Comparison of ENCODE assay signal across 17 cellular contexts in the genomic region with DNA sequence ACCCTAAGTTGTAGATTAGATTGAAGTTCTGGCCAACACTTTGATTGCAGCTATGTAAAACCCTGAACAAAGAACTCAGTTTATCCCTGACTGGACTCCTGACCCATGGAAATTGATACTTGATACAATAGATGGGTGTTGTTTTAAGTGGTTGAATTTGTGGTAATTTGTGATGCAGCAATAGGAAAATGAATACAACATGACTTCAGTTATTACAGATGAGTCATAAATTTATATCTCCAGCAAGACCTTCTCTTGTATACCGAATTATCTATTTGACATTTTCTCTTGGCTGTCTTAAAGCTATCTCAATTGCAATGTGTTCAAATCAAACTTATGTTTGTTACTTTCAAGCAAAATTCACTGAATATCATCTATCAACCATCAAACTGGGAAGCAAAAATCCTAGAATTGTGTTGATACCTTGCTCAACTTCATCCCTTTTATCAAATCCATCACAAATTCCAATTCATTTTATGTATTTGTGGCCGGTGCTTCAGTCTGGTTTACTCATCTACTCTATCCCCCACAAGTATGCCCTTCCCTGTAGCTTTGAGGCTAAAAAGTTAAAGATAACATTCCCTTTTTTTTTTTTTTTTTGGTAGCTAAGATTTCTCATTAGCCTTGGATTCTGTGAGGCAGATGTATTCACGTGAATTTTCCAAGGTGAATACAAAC.
DNase-seq lines count a peak whose midpoint lies in the region; ATAC-seq, FAIRE-seq and TF ChIP-seq lines count a peak whose summit lies in the region.
"Had no signal": no experiment of that assay in that cellular context is flagged by ENCODE, and none has a peak within 500 bp of the region (broad histone marks: within the 10 kb centered on the region; RNA-seq: fewer than 3 reads in every experiment).

No MANE protein-coding gene starts in this region.

- no peaks in the 10 kb centered on the region for H3K9me3 Mint-ChIP-seq in astrocyte (ENCODE audit: unreplicated experiment)

- H3K36me3 Mint-ChIP-seq in astrocyte (ENCODE audit: low read depth, unreplicated experiment), result no peaks in the 10 kb centered on the region

- H3K4me1 ChIP-seq in astrocyte (ENCODE audit: insufficient read depth, low read length) (no peaks in the 10 kb centered on the region), neuronal stem cell (ENCODE audit: control insufficient read depth in 2 of 2, insufficient read depth in 1 of 2, low read depth in 1 of 2, low read length in 2 of 2) (peaks cover 0 to 2% of the 10 kb centered on the region in 2 donors)

- DNase-seq in HCEC 1CT (peak; percentile 5), astrocyte (ENCODE audit: low read depth) (peak; percentile 41), fibroblast of pulmonary artery (ENCODE audit: low read depth) (peak; percentile 6), neuronal stem cell (ENCODE audit: low spot score) (no peak), Kasumi-1 (lab: John Stamatoyannopoulos, UW) (no peak), putamen (ENCODE audit: low spot score) (no peak)
- DNase-seq: AML-193, GM23248, KBM-7, MM.1S, NCI-H1105, NCI-H187, NCI-H774 had no signal

- no peak overlapping the region for H3K14ac ChIP-seq in neuronal stem cell (ENCODE audit: low read length)

- H3K79me1 ChIP-seq in neuronal stem cell (ENCODE audit: low read depth, low read length), result no peaks in the 10 kb centered on the region

- no peak overlapping the region for H3K27ac Mint-ChIP-seq in astrocyte (ENCODE audit: unreplicated experiment)

- no peaks in the 10 kb centered on the region for H3K36me3 ChIP-seq in astrocyte (ENCODE audit: insufficient read depth, low read length)
- H3K36me3 ChIP-seq in neuronal stem cell (replicated peaks in 1 of 2; ENCODE audit: control insufficient read depth in 2 of 2, insufficient read depth in 2 of 2, low read length in 2 of 2), result no peaks in the 10 kb centered on the region

- H2BK15ac ChIP-seq in neuronal stem cell (ENCODE audit: low read length), result no peak overlapping the region

- H2BK12ac ChIP-seq in neuronal stem cell (ENCODE audit: low read length), result no peak overlapping the region

- H2BK120ac ChIP-seq in neuronal stem cell (ENCODE audit: low read depth, low read length), result no peak overlapping the region

- no peak overlapping the region for H4K8ac ChIP-seq in neuronal stem cell (ENCODE audit: low read depth, low read length)

- H2AFZ ChIP-seq in astrocyte (ENCODE audit: low read depth, low read length), result no peak overlapping the region
- peak overlapping the region; percentile 44 for H2AFZ ChIP-seq in neuronal stem cell (ENCODE audit: low read length)
- H2AFZ ChIP-seq: GM23248 had no signal

- H3K4me1 Mint-ChIP-seq in astrocyte (ENCODE audit: low read depth, unreplicated experiment), result no peaks in the 10 kb centered on the region

- no peaks in the 10 kb centered on the region for H3K27me3 ChIP-seq in astrocyte (ENCODE audit: insufficient read depth, low read length)
- H3K27me3 ChIP-seq in neuronal stem cell (ENCODE audit: control insufficient read depth in 3 of 3, insufficient read depth in 3 of 3, low read depth in 1 of 3, low read length in 3 of 3), result no peaks in the 10 kb centered on the region

- no peak overlapping the region for H3K23ac ChIP-seq in neuronal stem cell (ENCODE audit: low read depth, low read length, poor library complexity)

- H2BK5ac ChIP-seq in neuronal stem cell (ENCODE audit: low read length), result no peak overlapping the region

- FAIRE-seq in astrocyte (lab: Jason Lieb, UNC), result peak; percentile 37
- FAIRE-seq: GM12891, GM19239 had no signal

- H3K18ac ChIP-seq in neuronal stem cell (ENCODE audit: low read length), result no peak overlapping the region

- WGBS in neuronal stem cell (ENCODE audit: extremely low coverage in 2 of 2, insufficient read length in 2 of 2, insufficient replicate concordance in 1 of 2), 2 donors, result no CpG with 5 or more reads among the region's 3 CpGs

- TF ChIP-seq CTCF in astrocyte (IDR thresholded peaks at IDR 0.05; ENCODE audit: insufficient read depth, low read depth, low read length), result no peak
- no peak for TF ChIP-seq CTCF in fibroblast of pulmonary artery (IDR thresholded peaks at IDR 0.05; ENCODE audit: low read length, missing control alignments)

- H4K91ac ChIP-seq in neuronal stem cell (ENCODE audit: low read depth, low read length, poor library complexity), result no peak overlapping the region

- H3K9me3 ChIP-seq in astrocyte (ENCODE audit: insufficient read depth, low read depth, low read length), result no peaks in the 10 kb centered on the region
- no peaks in the 10 kb centered on the region for H3K9me3 ChIP-seq in neuronal stem cell (replicated peaks in 1 of 2; ENCODE audit: control insufficient read depth in 2 of 2, insufficient read depth in 1 of 2, low read depth in 1 of 2, low read length in 2 of 2)

- no peaks in the 10 kb centered on the region for H3K79me2 ChIP-seq in astrocyte (ENCODE audit: insufficient read depth, low read length)

- no peaks in the 10 kb centered on the region for H3K27me3 Mint-ChIP-seq in astrocyte (ENCODE audit: low read depth, unreplicated experiment)

- H4K20me1 ChIP-seq in astrocyte (ENCODE audit: insufficient read depth, low read length), result no peaks in the 10 kb centered on the region

- no peak overlapping the region for H3K27ac ChIP-seq in astrocyte (ENCODE audit: low read depth, low read length)
- no peak overlapping the region for H3K27ac ChIP-seq in neuronal stem cell (replicated peaks; ENCODE audit: low read length)
- H3K27ac ChIP-seq: GM23248 had no signal

- H2AK5ac ChIP-seq in neuronal stem cell (ENCODE audit: low read depth, low read length), result no peak overlapping the region

- H3K4me3 ChIP-seq in astrocyte (ENCODE audit: insufficient read depth, low read depth, low read length), result no peak overlapping the region
- H3K4me3 ChIP-seq in fibroblast of pulmonary artery (replicated peaks; ENCODE audit: low read depth, low read length), result no peak overlapping the region
- H3K4me3 ChIP-seq in neuronal stem cell (ENCODE audit: low read length in 2 of 2), result no peak overlapping the region
- H3K4me3 ChIP-seq: GM23248 had no signal

- ATAC-seq in GM19351 (IDR thresholded peaks at IDR 0.05; ENCODE audit: unreplicated experiment), result no peak
- ATAC-seq: Right ventricle myocardium inferior had no signal

- H3K9ac ChIP-seq in astrocyte (ENCODE audit: low read length) (no peak overlapping the region), neuronal stem cell (ENCODE audit: low read depth, low read length, poor library complexity) (no peak overlapping the region)
- H3K9ac ChIP-seq: GM23248 had no signal

- no peak overlapping the region for H3K4ac ChIP-seq in neuronal stem cell (ENCODE audit: low read length)

- H3K4me2 ChIP-seq in astrocyte (ENCODE audit: low read length) (no peak overlapping the region), neuronal stem cell (ENCODE audit: insufficient read depth, low read length, poor library complexity, severe bottlenecking) (no peak overlapping the region)

- no peak overlapping the region for H3K4me3 Mint-ChIP-seq in astrocyte (ENCODE audit: unreplicated experiment)

Comparison
In these comparisons a context has a peak if more than half of its experiments do, and no peak if none do; other contexts are left out.
1. DNase-seq: peak in HCEC 1CT (single experiment), astrocyte (single experiment) and fibroblast of pulmonary artery (single experiment); none in neuronal stem cell (single experiment), Kasumi-1 (0 of 2) and putamen (single experiment).